ENCODE assay signal across 8 cellular contexts in genomic region chr14:76956253-76957090, GRCh38.
DNase-seq lines count a peak whose midpoint lies in the region; ATAC-seq lines count a peak whose summit lies in the region.

No MANE protein-coding gene starts in this region.

- H3K27ac ChIP-seq in effector memory CD4-positive, alpha-beta T cell (ENCODE audit: insufficient read depth, low read length, poor library complexity, severe bottlenecking) = peak overlapping the region; percentile 97
- H3K27ac ChIP-seq in mesendoderm (ENCODE audit: low read depth, low read length) = peak overlapping the region; percentile 97

- peak overlapping the region; percentile 29 for H3K23ac ChIP-seq in mesendoderm (ENCODE audit: low read length)

- peak; percentile 50 for ATAC-seq in GM19324 (IDR thresholded peaks at IDR 0.05; ENCODE audit: low FRiP score, unreplicated experiment)

- H3K9me3 ChIP-seq in effector memory CD4-positive, alpha-beta T cell (ENCODE audit: control insufficient read depth, low read length) = no peaks in the 10 kb centered on the region

- H2BK120ac ChIP-seq in mesendoderm (ENCODE audit: low read depth, low read length) = peak overlapping the region; percentile 94

- peak overlapping the region; percentile 94 for H3K4ac ChIP-seq in mesendoderm (ENCODE audit: low read depth, low read length)

- H4K5ac ChIP-seq in mesendoderm (ENCODE audit: low read length) = no peak overlapping the region

- H3K4me3 ChIP-seq in effector memory CD4-positive, alpha-beta T cell (ENCODE audit: insufficient read depth, low read depth, low read length, poor library complexity, severe bottlenecking) = peak overlapping the region; percentile 47
- H3K4me3 ChIP-seq in mesendoderm (ENCODE audit: low read length) = no peak overlapping the region

- DNase-seq in AG20443 (ENCODE audit: low spot score) = peak; percentile 87
- DNase-seq in HT1080 (ENCODE audit: low read depth) = peak; percentile 98
- DNase-seq in NOMO-1 (lab: John Stamatoyannopoulos, UW; ENCODE audit: unreplicated experiment in 2 of 2) = peak; percentile 93 to 96
- peak; percentile 76 to 87 (median 80) for DNase-seq in activated CD8-positive, alpha-beta memory T cell treated with anti-CD3 and anti-CD28 coated beads for 48 hours (ENCODE audit: low read depth in 2 of 3, low spot score in 2 of 3)
- peak; percentile 85 to 93 (median 92) for DNase-seq in effector memory CD4-positive, alpha-beta T cell
- DNase-seq in mesendoderm = peak; percentile 98
- DNase-seq in stimulated activated CD8-positive, alpha-beta memory T cell treated with anti-CD3 and anti-CD28 coated beads, Interleukin-12 subunit alpha, Interleukin-12 subunit beta, amount 100 ng/mL, for 24 hours (ENCODE audit: extremely low read depth) = peak; percentile 77

- no peaks in the 10 kb centered on the region for H3K79me2 ChIP-seq in mesendoderm (ENCODE audit: control insufficient read depth, insufficient read depth, low read length)

- H2BK5ac ChIP-seq in mesendoderm (ENCODE audit: low read length) = peak overlapping the region; percentile 100

- no peaks in the 10 kb centered on the region for H3K27me3 ChIP-seq in effector memory CD4-positive, alpha-beta T cell (replicated peaks; ENCODE audit: control insufficient read depth, insufficient read depth, low read length, poor library complexity, severe bottlenecking)
- H3K27me3 ChIP-seq in mesendoderm (ENCODE audit: insufficient read depth, low read length, poor library complexity) = no peaks in the 10 kb centered on the region

- peak overlapping the region; percentile 99 for H2AK5ac ChIP-seq in mesendoderm (ENCODE audit: low read length)

- no peak overlapping the region for H4K8ac ChIP-seq in mesendoderm (ENCODE audit: low read depth, low read length)

- H3K9ac ChIP-seq in mesendoderm (ENCODE audit: low read length) = peak overlapping the region; percentile 80

- no peaks in the 10 kb centered on the region for H3K36me3 ChIP-seq in effector memory CD4-positive, alpha-beta T cell (ENCODE audit: control insufficient read depth, insufficient read depth, low read length)
- H3K36me3 ChIP-seq in mesendoderm (ENCODE audit: control insufficient read depth, insufficient read depth, low read length) = no peaks in the 10 kb centered on the region

- no peaks in the 10 kb centered on the region for H3K79me1 ChIP-seq in mesendoderm (ENCODE audit: low read length)

- H2BK15ac ChIP-seq in mesendoderm (replicated peaks; ENCODE audit: low read depth) = no peak overlapping the region

- peak overlapping the region; percentile 42 for H3K4me2 ChIP-seq in mesendoderm (ENCODE audit: low read length)

- peaks cover 60% of the 10 kb centered on the region for H3K4me1 ChIP-seq in effector memory CD4-positive, alpha-beta T cell (ENCODE audit: control insufficient read depth, insufficient read depth, low read length, poor library complexity, severe bottlenecking)
- H3K4me1 ChIP-seq in mesendoderm (ENCODE audit: control insufficient read depth, low read depth, low read length) = peaks cover 22% of the 10 kb centered on the region

- WGBS in mesendoderm (ENCODE audit: extremely low coverage, insufficient coverage, low lambda C conversion rate) = no CpG with 5 or more reads among the region's 51 CpGs

- H3K18ac ChIP-seq in mesendoderm (ENCODE audit: low read length) = peak overlapping the region; percentile 99

- H3K56ac ChIP-seq in mesendoderm (ENCODE audit: low read length) = peak overlapping the region; percentile 90
